ENCODE assay signal across 12 cellular contexts in the genomic region with DNA sequence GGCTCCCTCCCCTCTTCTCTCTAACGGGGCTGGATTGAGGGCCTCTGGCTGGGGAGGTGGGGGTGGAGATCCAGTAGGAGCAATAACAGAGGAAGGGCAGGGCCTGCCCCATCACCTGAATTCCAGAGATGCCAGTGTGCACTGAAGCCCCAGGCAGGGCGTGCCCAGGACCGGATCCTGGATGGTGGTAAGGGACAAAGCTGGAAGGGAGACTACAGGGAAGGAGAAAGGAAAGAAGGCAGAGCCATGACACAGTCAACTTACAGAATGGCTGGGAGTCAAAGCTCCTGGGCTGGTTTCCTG. TPM values are rescaled to one million over a fixed set of nuclear protein-coding genes. Genes with fewer than 3 reads are reported as not detected.
DNase-seq lines count a peak whose midpoint lies in the region; ATAC-seq, FAIRE-seq and TF ChIP-seq lines count a peak whose summit lies in the region.
"Had no signal": no experiment of that assay in that cellular context is flagged by ENCODE, and none has a peak within 500 bp of the region (broad histone marks: within the 10 kb centered on the region; RNA-seq: fewer than 3 reads in every experiment).

No MANE protein-coding gene starts in this region.

- ATAC-seq in heart left ventricle (no peak), left cardiac atrium (no peak), lung (ENCODE audit: insufficient read depth, low FRiP score) (peak; percentile 14), GM19035 (IDR thresholded peaks at IDR 0.05; ENCODE audit: unreplicated experiment) (no peak)
- ATAC-seq: activated CD8-positive, alpha-beta memory T cell treated with anti-CD3 and anti-CD28 coated beads, Interleukin-2, amount 10 ng/mL, durations not matched to agents 7 days and 5 days; gastroesophageal sphincter had no signal

- H3K27ac ChIP-seq in heart left ventricle = peak overlapping the region in 10 of 12 donors; percentile 10 to 73 (median 58)
- H3K27ac ChIP-seq in endodermal cell (ENCODE audit: low read depth, low read length) = no peak overlapping the region
- peak overlapping the region in 1 of 2 donors; percentile 71 for H3K27ac ChIP-seq in lung (ENCODE audit: low read depth in 1 of 2, low read length in 1 of 2)

- H3K4me1 ChIP-seq in heart left ventricle = peaks cover 0 to 56% (median 32%) of the 10 kb centered on the region in 12 donors
- peaks cover 1% of the 10 kb centered on the region for H3K4me1 ChIP-seq in endodermal cell (ENCODE audit: control insufficient read depth, insufficient read depth, low read length)
- H3K4me1 ChIP-seq in lung (ENCODE audit: control insufficient read depth in 2 of 2, insufficient read depth in 2 of 2, low read length in 2 of 2) = peaks cover 5 to 11% of the 10 kb centered on the region in 2 donors

- TF ChIP-seq CTCF in heart left ventricle (IDR thresholded peaks at IDR 0.05) (no peak), endodermal cell (conservative IDR thresholded peaks at IDR 0.05) (no peak), lung (IDR thresholded peaks at IDR 0.05; ENCODE audit: control extremely low read depth, extremely low read depth) (no peak)

- H3K27ac Mint-ChIP-seq in endodermal cell = no peak overlapping the region
- H3K27ac Mint-ChIP-seq: activated CD8-positive, alpha-beta memory T cell treated with anti-CD3 and anti-CD28 coated beads, Interleukin-2, amount 10 ng/mL, durations not matched to agents 7 days and 5 days had no signal

- H3K36me3 Mint-ChIP-seq in endodermal cell (ENCODE audit: low read depth) = peaks cover 8% of the 10 kb centered on the region

- H3K27me3 Mint-ChIP-seq in endodermal cell (ENCODE audit: insufficient read depth) = peaks cover 30% of the 10 kb centered on the region
- H3K27me3 Mint-ChIP-seq: activated CD8-positive, alpha-beta memory T cell treated with anti-CD3 and anti-CD28 coated beads, Interleukin-2, amount 10 ng/mL, durations not matched to agents 7 days and 5 days had no signal

- peaks cover 30% of the 10 kb centered on the region for H3K4me1 Mint-ChIP-seq in endodermal cell

- H3K9me3 Mint-ChIP-seq in endodermal cell = peaks cover 14% of the 10 kb centered on the region

- WGBS in heart left ventricle, 4 donors = 36 to 55% (median 43%) methylated on average over 3 of the region's 3 CpGs
- WGBS in endodermal cell (ENCODE audit: insufficient coverage in 1 of 2, insufficient read length in 1 of 2), 2 experiments = 88% methylated on average over 3 of the region's 3 CpGs; no CpG with 5 or more reads in 1 of the 2 experiments
- WGBS in lung, 2 donors = 64 to 81% methylated on average over 3 of the region's 3 CpGs

- TF ChIP-seq POLR2A in heart left ventricle (IDR thresholded peaks at IDR 0.05) = no peak

- intact Hi-C loops in heart left ventricle (cut with DNase I) (loop anchor here in 5 of 10 donors (5.0 to 10.0 kb wide), 3 partner anchors 38 to 99 kb away; a partner anchor contains a TSS), left cardiac atrium (cut with DNase I) (no loop called here)

- H3K36me3 ChIP-seq in heart left ventricle (peaks cover 0 to 3% (median 0%) of the 10 kb centered on the region in 9 donors), endodermal cell (ENCODE audit: control insufficient read depth, insufficient read depth, low read length) (peaks cover 3% of the 10 kb centered on the region), lung (ENCODE audit: control insufficient read depth in 2 of 2, insufficient read depth in 2 of 2, low read length in 2 of 2) (no peaks in the 10 kb centered on the region)
- H3K36me3 ChIP-seq: gastroesophageal sphincter had no signal

- no peak for FAIRE-seq in urothelium cell line (lab: Jason Lieb, UNC)

- H3K27me3 ChIP-seq in heart left ventricle (no peaks in the 10 kb centered on the region), endodermal cell (ENCODE audit: control insufficient read depth, insufficient read depth, low read length, poor library complexity, severe bottlenecking) (peaks cover 11% of the 10 kb centered on the region), lung (ENCODE audit: control insufficient read depth, insufficient read depth) (no peaks in the 10 kb centered on the region)
- H3K27me3 ChIP-seq: gastroesophageal sphincter had no signal

- H3K4me3 ChIP-seq in heart left ventricle (peak overlapping the region in 10 of 12 donors; percentile 14 to 52 (median 42)), endodermal cell (ENCODE audit: low read length) (no peak overlapping the region), lung (no peak overlapping the region)
- H3K4me3 ChIP-seq: gastroesophageal sphincter had no signal

- no peaks in the 10 kb centered on the region for H3K9me3 ChIP-seq in heart left ventricle
- H3K9me3 ChIP-seq in endodermal cell (ENCODE audit: control insufficient read depth, low read length) = peaks cover 6% of the 10 kb centered on the region
- no peaks in the 10 kb centered on the region for H3K9me3 ChIP-seq in lung (ENCODE audit: control insufficient read depth in 2 of 2, insufficient read depth in 1 of 2, low read length in 1 of 2)
- H3K9me3 ChIP-seq: gastroesophageal sphincter had no signal

- peak overlapping the region; percentile 49 for H3K4me3 Mint-ChIP-seq in endodermal cell
- H3K4me3 Mint-ChIP-seq: activated CD8-positive, alpha-beta memory T cell treated with anti-CD3 and anti-CD28 coated beads, Interleukin-2, amount 10 ng/mL, durations not matched to agents 7 days and 5 days had no signal

- DNase-seq in heart left ventricle = peak in 1 of 5 donors; percentile 51
- no peak for DNase-seq in left cardiac atrium
- DNase-seq in endodermal cell = no peak
- peak; percentile 67 for DNase-seq in lung (ENCODE audit: low spot score)
- DNase-seq in urothelium cell line (ENCODE audit: low spot score) = peak; percentile 69
- DNase-seq in MV-4-11 (lab: John Stamatoyannopoulos, UW) = no peak
- no peak for DNase-seq in NCI-H524 (lab: John Stamatoyannopoulos, UW)
- DNase-seq: activated CD8-positive, alpha-beta memory T cell treated with anti-CD3 and anti-CD28 coated beads, Interleukin-2, amount 10 ng/mL, durations not matched to agents 7 days and 5 days; stimulated activated CD4-positive, alpha-beta T cell treated with anti-CD3 and anti-CD28 coated beads, Interleukin-2, amount 100 ng/mL, for 24 hours had no signal

- H3K9ac ChIP-seq in endodermal cell (ENCODE audit: extremely low read depth, low read length, poor library complexity, severe bottlenecking) = no peak overlapping the region

RNA-seq across cellular contexts. Expression of a gene that starts 0.6 kb away (rescaled TPM):
- 10 to 100 TPM in 5 of 9 donors, 1 to 10 TPM in 4; 4.5 to 18.4 (median 12.1) TPM for total RNA-seq in heart left ventricle
- polyA plus RNA-seq in heart left ventricle = 10 to 100 TPM in 1 of 2 donors, 1 to 10 TPM in 1; 4.1 to 23.5 TPM
- 1 to 10 TPM; 2.3 to 4.1 TPM for total RNA-seq in left cardiac atrium
- total RNA-seq in endodermal cell = 1 to 10 TPM; 1.6 to 2.3 TPM
- polyA plus RNA-seq in endodermal cell (2013, experiment 1 of 2) = 1.00 TPM
- polyA plus RNA-seq in endodermal cell (2013, experiment 2 of 2) = 0.99 TPM
- total RNA-seq in lung = 10 to 100 TPM; 12.2 to 26.9 TPM
- 10 to 100 TPM in 1 of 2 donors, 1 to 10 TPM in 1; 8.4 to 31.8 TPM for polyA plus RNA-seq in lung
- polyA plus RNA-seq: neural cell had no signal

RNA-seq across cellular contexts. Expression of a gene that starts 2.7 kb away (rescaled TPM):
- total RNA-seq in heart left ventricle (10 to 100 TPM in 6 of 9 donors, 1 to 10 TPM in 3; 7.4 to 18.3 (median 13.8) TPM), left cardiac atrium (10 to 100 TPM in 1 of 2 donors, 1 to 10 TPM in 1; 8.0 to 12.4 TPM), endodermal cell (10 to 100 TPM; 47.9 to 48.3 TPM), lung (10 to 100 TPM; 37.4 to 40.0 TPM)
- polyA plus RNA-seq in heart left ventricle (1 to 10 TPM; 5.4 to 7.0 TPM), lung (1 to 10 TPM; 7.7 to 9.3 TPM)
- polyA plus RNA-seq in endodermal cell (2013, experiment 1 of 2) = 31.1 TPM
- 30.2 TPM for polyA plus RNA-seq in endodermal cell (2013, experiment 2 of 2)

RNA-seq across cellular contexts. Expression of a gene that starts 22.2 kb away (rescaled TPM):
- total RNA-seq in heart left ventricle (100 to 1,000 TPM; 174 to 349 (median 281) TPM), left cardiac atrium (100 to 1,000 TPM; 185 to 195 TPM), endodermal cell (10 to 100 TPM; 61.1 to 75.0 TPM), lung (100 to 1,000 TPM; 110 to 130 TPM)
- polyA plus RNA-seq in heart left ventricle (100 to 1,000 TPM; 123 to 274 TPM), lung (100 to 1,000 TPM; 119 TPM)
- 69.1 TPM for polyA plus RNA-seq in endodermal cell (2013, experiment 1 of 2)
- 62.2 TPM for polyA plus RNA-seq in endodermal cell (2013, experiment 2 of 2)

RNA-seq across cellular contexts. Expression of a gene that starts 30.5 kb away (rescaled TPM):
- total RNA-seq in heart left ventricle (1 to 10 TPM in 1 of 9 donors, not detected in 8; 1.4 TPM), left cardiac atrium (not detected), endodermal cell (under 1 TPM in 1 of 2 donors, not detected in 1; 0.53 TPM), lung (under 1 TPM in 1 of 2 donors, not detected in 1; 0.18 TPM)
- polyA plus RNA-seq in heart left ventricle (under 1 TPM in 1 of 2 donors, not detected in 1; 0.03 TPM), lung (under 1 TPM in 1 of 2 donors, not detected in 1; 0.06 TPM)
- not detected for polyA plus RNA-seq in endodermal cell (2013, experiment 1 of 2)
- polyA plus RNA-seq in endodermal cell (2013, experiment 2 of 2) = 0.08 TPM
- total RNA-seq: gastroesophageal sphincter had no signal
- polyA plus RNA-seq: neural cell had no signal

Comparison
In these comparisons a context has a peak if more than half of its experiments do, and no peak if none do; other contexts are left out.
1. DNase-seq: peak in lung (single experiment) and urothelium cell line (single experiment); none in left cardiac atrium (single experiment), endodermal cell (single experiment), MV-4-11 (single experiment) and NCI-H524 (0 of 2).
2. H3K4me3 ChIP-seq: peak in heart left ventricle (10 of 12); none in endodermal cell (single experiment) and lung (single experiment).